18 cellular contexts compared by ENCODE assay signal in the genomic region with DNA sequence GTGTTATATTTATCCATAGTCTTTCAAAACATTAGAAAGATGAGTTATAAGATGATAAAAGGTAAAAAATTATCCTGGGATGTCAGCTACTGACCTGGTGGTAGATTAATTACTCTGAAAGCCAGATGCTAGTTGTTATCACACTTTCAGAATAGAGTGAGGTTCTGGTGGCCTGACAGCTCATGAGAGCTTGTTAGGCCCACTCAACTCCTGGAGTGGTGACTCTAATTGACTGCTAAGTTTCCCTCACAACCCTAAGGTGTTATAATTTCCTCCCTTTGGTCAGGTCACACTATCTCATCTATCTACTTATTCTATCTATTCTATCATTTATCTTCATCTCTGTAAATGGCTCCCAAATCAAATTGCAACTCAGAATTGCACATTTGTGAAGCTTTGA.
A peak's percentile ranks its signal among the peaks of the same experiment; 100 is the strongest.
DNase-seq lines count a peak whose midpoint lies in the region; ATAC-seq, FAIRE-seq and TF ChIP-seq lines count a peak whose summit lies in the region.
"Had no signal": no experiment of that assay in that cellular context is flagged by ENCODE, and none has a peak within 500 bp of the region (broad histone marks: within the 10 kb centered on the region; RNA-seq: fewer than 3 reads in every experiment).

No MANE protein-coding gene starts in this region.

- no peak overlapping the region for H3T11ph ChIP-seq in H9 (ENCODE audit: low read length)

- no peak for FAIRE-seq in H1 (lab: Jason Lieb, UNC)
- FAIRE-seq: GM12892, GM19239, H54 had no signal

- H3K14ac ChIP-seq in H9 (ENCODE audit: insufficient read depth, low read length) (no peak overlapping the region), H1 (ENCODE audit: insufficient read length) (no peak overlapping the region)

- H3K4ac ChIP-seq in H9 (ENCODE audit: low read depth, low read length) = no peak overlapping the region
- H3K4ac ChIP-seq in H1 (replicated peaks; ENCODE audit: insufficient read length, low read depth, low read length) = no peak overlapping the region

- H3K4me1 ChIP-seq in H9 (ENCODE audit: insufficient read depth, low read length) (peaks cover 3% of the 10 kb centered on the region; the same call in 1 of the 2 replicates), HUES64 (ENCODE audit: insufficient read depth, low read length) (peaks cover 21% of the 10 kb centered on the region), H1 (replicated peaks in 1 of 4; ENCODE audit: control insufficient read depth in 3 of 4, insufficient read depth in 4 of 4, low read length in 3 of 4) (peaks cover 0 to 17% (median 5%) of the 10 kb centered on the region in 4 experiments; a peak in 4 of 7 replicates)

- no peak overlapping the region for H3K23ac ChIP-seq in H9 (ENCODE audit: insufficient read length, low read depth, low read length)
- no peak overlapping the region for H3K23ac ChIP-seq in H1 (ENCODE audit: insufficient read length)

- no peaks in the 10 kb centered on the region for H3K9me3 ChIP-seq in H9 (ENCODE audit: control insufficient read depth, low read depth, low read length)
- H3K9me3 ChIP-seq in HUES64 (ENCODE audit: insufficient read depth, low read depth, low read length) = no peaks in the 10 kb centered on the region
- H3K9me3 ChIP-seq in H1 (ENCODE audit: insufficient read depth in 2 of 2, low read depth in 1 of 2, low read length in 1 of 2) = peaks cover 0 to 3% of the 10 kb centered on the region in 2 experiments; a peak in 1 of 4 replicates

- H4K5ac ChIP-seq in H9 (ENCODE audit: insufficient read length, low read depth, low read length) (no peak overlapping the region), H1 (ENCODE audit: insufficient read length, low read depth, low read length) (peak overlapping the region; percentile 88)

- H3K36me3 Mint-ChIP-seq in H9 (ENCODE audit: insufficient read depth in 1 of 3, low read depth in 3 of 3) = peaks cover 1 to 22% (median 6%) of the 10 kb centered on the region in 3 experiments; a peak in 4 of 7 replicates

- H2AFZ ChIP-seq in H9 (ENCODE audit: low read length) (no peak overlapping the region), H1 (ENCODE audit: low read length) (no peak overlapping the region)
- H2AFZ ChIP-seq: GM23248 had no signal

- no peaks in the 10 kb centered on the region; the same call in 1 of the 2 replicates for H3K27me3 Mint-ChIP-seq in H9 (ENCODE audit: low read depth)

- no peak overlapping the region for H2BK20ac ChIP-seq in H9 (ENCODE audit: low read depth, low read length, poor library complexity, severe bottlenecking)
- H2BK20ac ChIP-seq in H1 (ENCODE audit: low read length) = peak overlapping the region; percentile 96

- no peak overlapping the region for H2BK120ac ChIP-seq in H9 (ENCODE audit: low read depth, low read length, poor library complexity, severe bottlenecking)
- peak overlapping the region; percentile 95 for H2BK120ac ChIP-seq in H1 (replicated peaks; ENCODE audit: low read depth, low read length)

- H4K8ac ChIP-seq in H9 (replicated peaks; ENCODE audit: insufficient read length, low read depth, low read length) = no peak overlapping the region
- H4K8ac ChIP-seq in H1 (ENCODE audit: extremely low read depth, insufficient read depth, low read length) = no peak overlapping the region

- DNase-seq in H9 (no peak), H1 (ENCODE audit: low read depth in 1 of 2, low spot score in 2 of 2) (no peak)
- DNase-seq in activated CD4-positive, alpha-beta T cell treated with anti-CD3 and anti-CD28 coated beads, Interleukin-2, amount 50 U/mL, for 48 hours = no peak
- DNase-seq: C1 segment of cervical spinal cord; Calu3; CD4-positive, alpha-beta memory T cell; COR-L47; DMS53; DMS79 treated with DMSO at 0.1 percent for 48 hours; GF-D8; GM23248; HCEC 1CT had no signal

- H3K36me3 ChIP-seq in HUES64 (ENCODE audit: insufficient read depth, low read length) (no peaks in the 10 kb centered on the region), H1 (ENCODE audit: control insufficient read depth in 2 of 4, insufficient read depth in 4 of 4, low read length in 3 of 4) (no peaks in the 10 kb centered on the region)

- POLR2A ChIA-PET in H1 (lab: Charles Lee; ENCODE audit: partially characterized antibody) = no interaction called here

- no peak overlapping the region for H3K4me3 ChIP-seq in HUES64 (ENCODE audit: low read length)
- H3K4me3 ChIP-seq in H1 (ENCODE audit: extremely low read depth in 1 of 4, insufficient read depth in 2 of 4, low read depth in 3 of 4, low read length in 4 of 4) = no peak overlapping the region
- H3K4me3 ChIP-seq: GM23248 had no signal

- H3K79me1 ChIP-seq in H9 (ENCODE audit: insufficient read depth, low read depth, low read length, poor library complexity, severe bottlenecking) = no peaks in the 10 kb centered on the region
- no peaks in the 10 kb centered on the region for H3K79me1 ChIP-seq in H1 (ENCODE audit: low read depth, low read length)

- H3K4me1 Mint-ChIP-seq in H9 = peaks cover 33 to 35% of the 10 kb centered on the region in 2 experiments
- H3K4me1 Mint-ChIP-seq: CD4-positive, alpha-beta memory T cell had no signal

- H3K27me3 ChIP-seq in H9 (ENCODE audit: insufficient read depth, low read length) = no peaks in the 10 kb centered on the region
- H3K27me3 ChIP-seq in HUES64 (ENCODE audit: insufficient read depth, low read length) = no peaks in the 10 kb centered on the region
- H3K27me3 ChIP-seq in H1 (replicated peaks in 1 of 4; ENCODE audit: control insufficient read depth in 3 of 4, extremely low read depth in 1 of 4, insufficient read depth in 3 of 4, low read length in 3 of 4) = no peaks in the 10 kb centered on the region

- no peak overlapping the region for H3K18ac ChIP-seq in H9 (ENCODE audit: insufficient read length, low read depth, low read length)
- H3K18ac ChIP-seq in H1 (ENCODE audit: extremely low read depth, low read length) = peak overlapping the region; percentile 85

- H4K20me1 ChIP-seq in H9 (ENCODE audit: control insufficient read depth, insufficient read depth, insufficient read length) (no peaks in the 10 kb centered on the region), H1 (replicated peaks in 1 of 2; ENCODE audit: control insufficient read depth in 1 of 2, insufficient read depth in 2 of 2, low read length in 2 of 2) (no peaks in the 10 kb centered on the region)

- ATAC-seq in GM18867 (IDR thresholded peaks at IDR 0.05; ENCODE audit: unreplicated experiment) (no peak), HG03354 (IDR thresholded peaks at IDR 0.05; ENCODE audit: poor library complexity, severe bottlenecking, unreplicated experiment) (no peak)

- H3K79me2 ChIP-seq in H9 (ENCODE audit: insufficient read depth, low read length) (no peaks in the 10 kb centered on the region; the same call in 1 of the 2 replicates), H1 (ENCODE audit: control insufficient read depth in 1 of 2, insufficient read depth in 2 of 2, low read length in 2 of 2) (no peaks in the 10 kb centered on the region)

- peaks cover 14 to 16% of the 10 kb centered on the region in 2 experiments; a peak in 4 of 5 replicates for H3K9me3 Mint-ChIP-seq in H9

- no peak overlapping the region for H3K4me3 Mint-ChIP-seq in H9
- H3K4me3 Mint-ChIP-seq: CD4-positive, alpha-beta memory T cell had no signal

- TF ChIP-seq CTCF in H9 (conservative IDR thresholded peaks at IDR 0.05) (no peak), H1 (IDR thresholded peaks at IDR 0.05; ENCODE audit: control extremely low read depth in 1 of 3, insufficient read depth in 1 of 3, low read depth in 1 of 3, low read length in 3 of 3) (no peak)

- H2BK12ac ChIP-seq in H9 (ENCODE audit: insufficient read length, low read depth, low read length) (no peak overlapping the region), H1 (ENCODE audit: low read depth, low read length) (no peak overlapping the region)

- H4K91ac ChIP-seq in H9 (ENCODE audit: insufficient read length, low read depth, low read length) (no peak overlapping the region), H1 (replicated peaks; ENCODE audit: insufficient read length, low read length) (peak overlapping the region; percentile 65)

- H2BK15ac ChIP-seq in H9 (ENCODE audit: low read depth, low read length) (no peak overlapping the region), H1 (ENCODE audit: low read length) (no peak overlapping the region)

- H3K27ac ChIP-seq in H9 (ENCODE audit: insufficient read length, low read depth, low read length) (peak overlapping the region; percentile 89), HUES64 (ENCODE audit: low read depth, low read length) (peak overlapping the region; percentile 95), H1 (ENCODE audit: low read depth, low read length) (peak overlapping the region; percentile 54; the same call in 1 of the 2 replicates)
- H3K27ac ChIP-seq: GM23248 had no signal

- H3K4me2 ChIP-seq in H9 (ENCODE audit: insufficient read depth, insufficient read length, low read length) (no peak overlapping the region), H1 (ENCODE audit: insufficient read depth in 1 of 2, low read depth in 2 of 2, low read length in 2 of 2) (no peak overlapping the region)

- no peak for TF ChIP-seq RAD21 in H1 (IDR thresholded peaks at IDR 0.05 in 1 of 2, conservative IDR thresholded peaks at IDR 0.05 in 1 of 2; ENCODE audit: low read depth in 2 of 2, low read length in 2 of 2)

- H2AK5ac ChIP-seq in H9 (ENCODE audit: insufficient read length, low read length) (no peak overlapping the region), H1 (ENCODE audit: low read depth, low read length) (no peak overlapping the region)

- H3K9ac ChIP-seq in H9 (ENCODE audit: extremely low read depth, insufficient read length, low read length) (no peak overlapping the region), HUES64 (ENCODE audit: low read depth, low read length) (no peak overlapping the region), H1 (replicated peaks in 1 of 4; ENCODE audit: extremely low read depth in 1 of 4, low read depth in 3 of 4, low read length in 3 of 4) (no peak overlapping the region)
- H3K9ac ChIP-seq: GM23248 had no signal

- H3K23me2 ChIP-seq in H9 (ENCODE audit: insufficient read length, low read depth, low read length, poor library complexity, severe bottlenecking) (no peaks in the 10 kb centered on the region), H1 (ENCODE audit: low read depth, low read length) (no peaks in the 10 kb centered on the region)

- TF ChIP-seq POLR2A in H1 (IDR thresholded peaks at IDR 0.05; ENCODE audit: control extremely low read depth in 1 of 2, low read depth in 2 of 2, low read length in 2 of 2) = no peak

- no peak overlapping the region for H2BK5ac ChIP-seq in H9 (ENCODE audit: insufficient read length, low read length)
- H2BK5ac ChIP-seq in H1 (ENCODE audit: low read depth, low read length) = peak overlapping the region; percentile 40; the same call in 1 of the 2 replicates

- no peak for TF ChIP-seq EP300 in H1 (IDR thresholded peaks at IDR 0.05; ENCODE audit: borderline replicate concordance in 1 of 2, low read depth in 2 of 2, low read length in 2 of 2)

- CTCF ChIA-PET in H1 (lab: Charles Lee; ENCODE audit: partially characterized antibody) = interaction anchor here (0.7 to 4.1 kb wide), 5 partner anchors 10 to 81 kb away, joined by 3 to 18 read pairs (median 4); no protein-coding TSS in a partner anchor

- no peak overlapping the region for H3K56ac ChIP-seq in H9 (ENCODE audit: insufficient read length, low read depth, low read length)
- no peak overlapping the region for H3K56ac ChIP-seq in H1 (replicated peaks; ENCODE audit: insufficient read length, low read depth, low read length)

- peak overlapping the region; percentile 84 to 98 (median 98) for H3K27ac Mint-ChIP-seq in H9
- H3K27ac Mint-ChIP-seq: CD4-positive, alpha-beta memory T cell had no signal

TF ChIP-seq in H1, 55 proteins besides CTCF, POLR2A, EP300 and RAD21:
- TF ChIP-seq SP4 (IDR thresholded peaks at IDR 0.05; ENCODE audit: low read length) = no peak
